1 cellular context compared by ENCODE assay signal in genomic region chr13:98133949-98134348, GRCh38.
TF ChIP-seq lines count a peak whose summit lies in the region.

No MANE protein-coding gene starts in this region.

TF ChIP-seq in K562, 482 proteins besides CTCF, POLR2A, EP300 and RAD21 (continued from another document):
- TF ChIP-seq MGA (IDR thresholded peaks at IDR 0.05) (no peak), HDAC6 (IDR thresholded peaks at IDR 0.05; ENCODE audit: low read depth, low read length) (no peak), ARID1B (IDR thresholded peaks at IDR 0.05) (peak; percentile 50), TEAD4 (IDR thresholded peaks at IDR 0.05; ENCODE audit: low read length) (peak; percentile 45; the same call in 1 of the 2 replicates), TEAD4 (CRISPR knock-in tag; IDR thresholded peaks at IDR 0.05; ENCODE audit: borderline replicate concordance) (no peak), ARID2 (IDR thresholded peaks at IDR 0.05) (no peak), TSHZ1 (CRISPR knock-in tag; IDR thresholded peaks at IDR 0.05) (no peak)
- TF ChIP-seq, protein P1, sequence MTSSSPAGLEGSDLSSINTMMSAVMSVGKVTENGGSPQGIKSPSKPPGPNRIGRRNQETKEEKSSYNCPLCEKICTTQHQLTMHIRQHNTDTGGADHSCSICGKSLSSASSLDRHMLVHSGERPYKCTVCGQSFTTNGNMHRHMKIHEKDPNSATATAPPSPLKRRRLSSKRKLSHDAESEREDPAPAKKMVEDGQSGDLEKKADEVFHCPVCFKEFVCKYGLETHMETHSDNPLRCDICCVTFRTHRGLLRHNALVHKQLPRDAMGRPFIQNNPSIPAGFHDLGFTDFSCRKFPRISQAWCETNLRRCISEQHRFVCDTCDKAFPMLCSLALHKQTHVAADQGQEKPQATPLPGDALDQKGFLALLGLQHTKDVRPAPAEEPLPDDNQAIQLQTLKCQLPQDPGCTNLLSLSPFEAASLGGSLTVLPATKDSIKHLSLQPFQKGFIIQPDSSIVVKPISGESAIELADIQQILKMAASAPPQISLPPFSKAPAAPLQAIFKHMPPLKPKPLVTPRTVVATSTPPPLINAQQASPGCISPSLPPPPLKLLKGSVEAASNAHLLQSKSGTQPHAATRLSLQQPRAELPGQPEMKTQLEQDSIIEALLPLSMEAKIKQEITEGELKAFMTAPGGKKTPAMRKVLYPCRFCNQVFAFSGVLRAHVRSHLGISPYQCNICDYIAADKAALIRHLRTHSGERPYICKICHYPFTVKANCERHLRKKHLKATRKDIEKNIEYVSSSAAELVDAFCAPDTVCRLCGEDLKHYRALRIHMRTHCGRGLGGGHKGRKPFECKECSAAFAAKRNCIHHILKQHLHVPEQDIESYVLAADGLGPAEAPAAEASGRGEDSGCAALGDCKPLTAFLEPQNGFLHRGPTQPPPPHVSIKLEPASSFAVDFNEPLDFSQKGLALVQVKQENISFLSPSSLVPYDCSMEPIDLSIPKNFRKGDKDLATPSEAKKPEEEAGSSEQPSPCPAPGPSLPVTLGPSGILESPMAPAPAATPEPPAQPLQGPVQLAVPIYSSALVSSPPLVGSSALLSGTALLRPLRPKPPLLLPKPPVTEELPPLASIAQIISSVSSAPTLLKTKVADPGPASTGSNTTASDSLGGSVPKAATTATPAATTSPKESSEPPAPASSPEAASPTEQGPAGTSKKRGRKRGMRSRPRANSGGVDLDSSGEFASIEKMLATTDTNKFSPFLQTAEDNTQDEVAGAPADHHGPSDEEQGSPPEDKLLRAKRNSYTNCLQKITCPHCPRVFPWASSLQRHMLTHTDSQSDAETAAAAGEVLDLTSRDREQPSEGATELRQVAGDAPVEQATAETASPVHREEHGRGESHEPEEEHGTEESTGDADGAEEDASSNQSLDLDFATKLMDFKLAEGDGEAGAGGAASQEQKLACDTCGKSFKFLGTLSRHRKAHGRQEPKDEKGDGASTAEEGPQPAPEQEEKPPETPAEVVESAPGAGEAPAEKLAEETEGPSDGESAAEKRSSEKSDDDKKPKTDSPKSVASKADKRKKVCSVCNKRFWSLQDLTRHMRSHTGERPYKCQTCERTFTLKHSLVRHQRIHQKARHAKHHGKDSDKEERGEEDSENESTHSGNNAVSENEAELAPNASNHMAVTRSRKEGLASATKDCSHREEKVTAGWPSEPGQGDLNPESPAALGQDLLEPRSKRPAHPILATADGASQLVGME (CRISPR knock-in tag; IDR thresholded peaks at IDR 0.05) = no peak
